1 cellular context compared by ENCODE assay signal in genomic region chr1:6185635-6186382, GRCh38.
TF ChIP-seq lines count a peak whose summit lies in the region.

No MANE protein-coding gene starts in this region.

TF ChIP-seq in HEK293, 187 proteins besides CTCF, POLR2A, EP300 and RAD21 (continued from another document and continues in another):
- TF ChIP-seq ZNF274 (IDR thresholded peaks at IDR 0.05; ENCODE audit: low read length) (no peak), ZNF274 (tag by site-specific recombination; IDR thresholded peaks at IDR 0.05; ENCODE audit: borderline replicate concordance) (no peak), ZNF555 (tag by site-specific recombination; conservative IDR thresholded peaks at IDR 0.05) (no peak), ZNF747 (tag by site-specific recombination; IDR thresholded peaks at IDR 0.05) (no peak), ZNF660 (tag by site-specific recombination; IDR thresholded peaks at IDR 0.05) (0 out of 2 replicates have a peak, but pooled peaks have one; percentile 17), ZNF664 (tag by site-specific recombination; IDR thresholded peaks at IDR 0.05) (no peak), KLF17 (tag by site-specific recombination; IDR thresholded peaks at IDR 0.05) (no peak), ZNF558 (tag by site-specific recombination; IDR thresholded peaks at IDR 0.05) (peak; percentile 92), ZNF513 (tag by site-specific recombination; IDR thresholded peaks at IDR 0.05) (no peak), ZNF449 (tag by site-specific recombination; IDR thresholded peaks at IDR 0.05) (no peak), ZNF426 (tag by site-specific recombination; IDR thresholded peaks at IDR 0.05) (no peak), ZNF624 (tag by site-specific recombination; IDR thresholded peaks at IDR 0.05) (no peak), SCRT1 (tag by site-specific recombination; IDR thresholded peaks at IDR 0.05; ENCODE audit: borderline replicate concordance) (no peak), ZFP37 (tag by site-specific recombination; IDR thresholded peaks at IDR 0.05) (no peak), PRDM1 (tag by site-specific recombination; IDR thresholded peaks at IDR 0.05) (0 out of 2 replicates have a peak, but pooled peaks have one; percentile 43), PATZ1 (tag by site-specific recombination; IDR thresholded peaks at IDR 0.05) (peak; percentile 64; the same call in 1 of the 2 replicates), ZNF830 (tag by site-specific recombination; IDR thresholded peaks at IDR 0.05; ENCODE audit: low read depth) (no peak), ZNF146 (tag by site-specific recombination; IDR thresholded peaks at IDR 0.05) (no peak), ZBTB1 (tag by site-specific recombination; IDR thresholded peaks at IDR 0.05) (no peak), ZNF707 (tag by site-specific recombination; IDR thresholded peaks at IDR 0.05) (no peak), ZNF433 (tag by site-specific recombination; IDR thresholded peaks at IDR 0.05; ENCODE audit: low read depth) (no peak), ZNF792 (tag by site-specific recombination; IDR thresholded peaks at IDR 0.05) (no peak), ZNF423 (tag by site-specific recombination; IDR thresholded peaks at IDR 0.05) (no peak), ZNF623 (tag by site-specific recombination; IDR thresholded peaks at IDR 0.05) (no peak), ZNF768 (tag by site-specific recombination; IDR thresholded peaks at IDR 0.05) (no peak), ZBTB10 (tag by site-specific recombination; IDR thresholded peaks at IDR 0.05) (no peak), ZNF114 (tag by site-specific recombination; IDR thresholded peaks at IDR 0.05) (no peak), ZFP41 (tag by site-specific recombination; IDR thresholded peaks at IDR 0.05; ENCODE audit: borderline replicate concordance) (no peak), ZNF302 (tag by site-specific recombination; IDR thresholded peaks at IDR 0.05; ENCODE audit: low read depth) (no peak), HOXC10 (CRISPR knock-in tag; IDR thresholded peaks at IDR 0.05) (no peak), ZBTB48 (tag by site-specific recombination; IDR thresholded peaks at IDR 0.05) (no peak), OVOL3 (tag by site-specific recombination; IDR thresholded peaks at IDR 0.05) (no peak), ZNF629 (tag by site-specific recombination; IDR thresholded peaks at IDR 0.05) (no peak), TRIM28 (IDR thresholded peaks at IDR 0.05; ENCODE audit: borderline replicate concordance, low read length) (no peak), OSR2 (tag by site-specific recombination; IDR thresholded peaks at IDR 0.05) (no peak), ZSCAN4 (tag by site-specific recombination; IDR thresholded peaks at IDR 0.05) (no peak), HIC1 (tag by site-specific recombination; IDR thresholded peaks at IDR 0.05) (no peak), ZBTB17 (tag by site-specific recombination; IDR thresholded peaks at IDR 0.05) (no peak), PBX3 (CRISPR knock-in tag; IDR thresholded peaks at IDR 0.05) (no peak), ZEB2 (tag by site-specific recombination; IDR thresholded peaks at IDR 0.05) (no peak), TSHZ1 (tag by site-specific recombination; IDR thresholded peaks at IDR 0.05; ENCODE audit: borderline replicate concordance) (no peak), ZNF561 (tag by site-specific recombination; IDR thresholded peaks at IDR 0.05; ENCODE audit: borderline replicate concordance) (no peak), ZSCAN16 (tag by site-specific recombination; IDR thresholded peaks at IDR 0.05) (no peak), ZNF692 (tag by site-specific recombination; IDR thresholded peaks at IDR 0.05) (peak; percentile 97), KLF9 (tag by site-specific recombination; IDR thresholded peaks at IDR 0.05; ENCODE audit: low read depth) (no peak), ZNF658 (tag by site-specific recombination; IDR thresholded peaks at IDR 0.05) (no peak), ZNF155 (tag by site-specific recombination; IDR thresholded peaks at IDR 0.05) (no peak), ZNF654 (tag by site-specific recombination; IDR thresholded peaks at IDR 0.05; ENCODE audit: low read depth) (peak; percentile 49), ZNF404 (tag by site-specific recombination; IDR thresholded peaks at IDR 0.05) (no peak), KLF16 (tag by site-specific recombination; IDR thresholded peaks at IDR 0.05) (no peak), ZNF23 (tag by site-specific recombination; IDR thresholded peaks at IDR 0.05; ENCODE audit: borderline replicate concordance) (no peak)
